Comparison of ENCODE assay signal across 1 cellular context in the genomic region with DNA sequence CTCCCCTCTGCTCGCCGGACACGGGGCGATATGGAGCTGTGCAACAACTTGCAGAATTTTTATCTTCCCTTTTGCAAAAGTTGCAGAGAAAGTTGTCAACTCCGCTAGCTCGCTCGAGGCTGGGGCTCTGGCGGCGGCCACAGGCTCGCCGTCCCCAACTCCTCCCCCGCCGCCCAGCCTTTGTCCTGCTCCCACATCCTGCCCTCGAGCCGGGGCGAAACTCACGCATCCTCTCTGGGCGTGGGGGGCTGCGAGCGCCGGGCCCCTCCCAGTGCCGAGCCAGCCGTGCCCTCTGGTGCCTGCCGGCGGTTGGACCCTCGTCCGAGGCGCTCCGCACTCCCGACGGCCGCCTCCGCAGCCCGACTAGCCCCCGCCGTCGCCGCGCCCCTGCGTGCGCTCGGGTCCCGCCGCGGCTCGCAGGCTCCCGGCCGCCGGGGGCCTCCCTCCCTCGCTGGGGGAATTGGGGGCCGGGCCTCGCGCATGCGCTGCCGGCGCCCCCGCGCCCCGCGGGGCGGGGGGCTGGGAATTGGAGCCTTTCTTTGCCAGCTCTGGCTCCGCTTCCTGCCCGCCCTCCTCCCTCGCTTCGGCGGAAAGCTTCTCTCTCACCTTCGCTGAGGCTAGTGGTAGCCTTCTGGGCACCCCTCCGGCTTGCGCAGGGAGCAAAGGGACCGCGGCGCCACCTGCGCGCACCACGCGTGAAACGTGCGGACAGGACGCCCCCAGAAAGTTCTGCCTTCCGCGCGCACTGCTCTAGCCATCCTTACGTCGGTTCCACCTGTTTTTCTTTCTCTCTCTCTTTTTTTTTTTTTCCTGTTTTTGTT.
A peak's percentile ranks its signal among the peaks of the same experiment; 100 is the strongest.
TF ChIP-seq lines count a peak whose summit lies in the region.

A gene with protein sequence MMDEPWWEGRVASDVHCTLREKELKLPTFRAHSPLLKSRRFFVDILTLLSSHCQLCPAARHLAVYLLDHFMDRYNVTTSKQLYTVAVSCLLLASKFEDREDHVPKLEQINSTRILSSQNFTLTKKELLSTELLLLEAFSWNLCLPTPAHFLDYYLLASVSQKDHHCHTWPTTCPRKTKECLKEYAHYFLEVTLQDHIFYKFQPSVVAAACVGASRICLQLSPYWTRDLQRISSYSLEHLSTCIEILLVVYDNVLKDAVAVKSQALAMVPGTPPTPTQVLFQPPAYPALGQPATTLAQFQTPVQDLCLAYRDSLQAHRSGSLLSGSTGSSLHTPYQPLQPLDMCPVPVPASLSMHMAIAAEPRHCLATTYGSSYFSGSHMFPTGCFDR (minus strand): TSS at position 426 of the 821 bp plus-strand sequence. CDS start 641 bp downstream, outside the sequence.

TF ChIP-seq in HepG2, 621 proteins besides CTCF, POLR2A, EP300 and RAD21 (continued from another document):
- TF ChIP-seq, protein P1, sequence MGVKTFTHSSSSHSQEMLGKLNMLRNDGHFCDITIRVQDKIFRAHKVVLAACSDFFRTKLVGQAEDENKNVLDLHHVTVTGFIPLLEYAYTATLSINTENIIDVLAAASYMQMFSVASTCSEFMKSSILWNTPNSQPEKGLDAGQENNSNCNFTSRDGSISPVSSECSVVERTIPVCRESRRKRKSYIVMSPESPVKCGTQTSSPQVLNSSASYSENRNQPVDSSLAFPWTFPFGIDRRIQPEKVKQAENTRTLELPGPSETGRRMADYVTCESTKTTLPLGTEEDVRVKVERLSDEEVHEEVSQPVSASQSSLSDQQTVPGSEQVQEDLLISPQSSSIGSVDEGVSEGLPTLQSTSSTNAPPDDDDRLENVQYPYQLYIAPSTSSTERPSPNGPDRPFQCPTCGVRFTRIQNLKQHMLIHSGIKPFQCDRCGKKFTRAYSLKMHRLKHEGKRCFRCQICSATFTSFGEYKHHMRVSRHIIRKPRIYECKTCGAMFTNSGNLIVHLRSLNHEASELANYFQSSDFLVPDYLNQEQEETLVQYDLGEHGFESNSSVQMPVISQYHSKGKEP (CRISPR knock-in tag; IDR thresholded peaks at IDR 0.05) = no peak
- TF ChIP-seq SMAD1 (CRISPR knock-in tag; IDR thresholded peaks at IDR 0.05; ENCODE audit: borderline replicate concordance, low read depth) = no peak
- TF ChIP-seq, protein P2, sequence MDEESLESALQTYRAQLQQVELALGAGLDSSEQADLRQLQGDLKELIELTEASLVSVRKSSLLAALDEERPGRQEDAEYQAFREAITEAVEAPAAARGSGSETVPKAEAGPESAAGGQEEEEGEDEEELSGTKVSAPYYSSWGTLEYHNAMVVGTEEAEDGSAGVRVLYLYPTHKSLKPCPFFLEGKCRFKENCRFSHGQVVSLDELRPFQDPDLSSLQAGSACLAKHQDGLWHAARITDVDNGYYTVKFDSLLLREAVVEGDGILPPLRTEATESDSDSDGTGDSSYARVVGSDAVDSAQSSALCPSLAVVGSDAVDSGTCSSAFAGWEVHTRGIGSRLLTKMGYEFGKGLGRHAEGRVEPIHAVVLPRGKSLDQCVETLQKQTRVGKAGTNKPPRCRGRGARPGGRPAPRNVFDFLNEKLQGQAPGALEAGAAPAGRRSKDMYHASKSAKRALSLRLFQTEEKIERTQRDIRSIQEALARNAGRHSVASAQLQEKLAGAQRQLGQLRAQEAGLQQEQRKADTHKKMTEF (CRISPR knock-in tag; IDR thresholded peaks at IDR 0.05) = no peak
- 0 out of 2 replicates have a peak, but pooled peaks have one; percentile 13 for TF ChIP-seq FOXK1 (CRISPR knock-in tag; IDR thresholded peaks at IDR 0.05; ENCODE audit: borderline replicate concordance, low read depth)
- no peak; the same call in 1 of the 2 replicates for TF ChIP-seq NFKB2 (CRISPR knock-in tag; IDR thresholded peaks at IDR 0.05; ENCODE audit: borderline replicate concordance)
- TF ChIP-seq FLYWCH1 (CRISPR knock-in tag; IDR thresholded peaks at IDR 0.05) = no peak
- TF ChIP-seq, protein P3, sequence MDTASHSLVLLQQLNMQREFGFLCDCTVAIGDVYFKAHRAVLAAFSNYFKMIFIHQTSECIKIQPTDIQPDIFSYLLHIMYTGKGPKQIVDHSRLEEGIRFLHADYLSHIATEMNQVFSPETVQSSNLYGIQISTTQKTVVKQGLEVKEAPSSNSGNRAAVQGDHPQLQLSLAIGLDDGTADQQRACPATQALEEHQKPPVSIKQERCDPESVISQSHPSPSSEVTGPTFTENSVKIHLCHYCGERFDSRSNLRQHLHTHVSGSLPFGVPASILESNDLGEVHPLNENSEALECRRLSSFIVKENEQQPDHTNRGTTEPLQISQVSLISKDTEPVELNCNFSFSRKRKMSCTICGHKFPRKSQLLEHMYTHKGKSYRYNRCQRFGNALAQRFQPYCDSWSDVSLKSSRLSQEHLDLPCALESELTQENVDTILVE (CRISPR knock-in tag; IDR thresholded peaks at IDR 0.05) = no peak
- TF ChIP-seq ZNF616 (CRISPR knock-in tag; IDR thresholded peaks at IDR 0.05; ENCODE audit: low read depth) = no peak
- TF ChIP-seq ZNF225 (CRISPR knock-in tag; IDR thresholded peaks at IDR 0.05) = 0 out of 2 replicates have a peak, but pooled peaks have one; percentile 3
- peak; percentile 70; the same call in 1 of the 2 replicates for TF ChIP-seq MAZ (IDR thresholded peaks at IDR 0.05; ENCODE audit: borderline replicate concordance, low read depth, low read length)
- TF ChIP-seq MAZ (CRISPR knock-in tag; IDR thresholded peaks at IDR 0.05; ENCODE audit: low read depth) = peak; percentile 67; the same call in 1 of the 2 replicates
- TF ChIP-seq ZNF3 (CRISPR knock-in tag; IDR thresholded peaks at IDR 0.05) = no peak
- TF ChIP-seq ZNF546 (CRISPR knock-in tag; conservative IDR thresholded peaks at IDR 0.05) = no peak
- TF ChIP-seq ZNF878 (CRISPR knock-in tag; IDR thresholded peaks at IDR 0.05) = 0 out of 2 replicates have a peak, but pooled peaks have one; percentile 31
- TF ChIP-seq, protein P4, sequence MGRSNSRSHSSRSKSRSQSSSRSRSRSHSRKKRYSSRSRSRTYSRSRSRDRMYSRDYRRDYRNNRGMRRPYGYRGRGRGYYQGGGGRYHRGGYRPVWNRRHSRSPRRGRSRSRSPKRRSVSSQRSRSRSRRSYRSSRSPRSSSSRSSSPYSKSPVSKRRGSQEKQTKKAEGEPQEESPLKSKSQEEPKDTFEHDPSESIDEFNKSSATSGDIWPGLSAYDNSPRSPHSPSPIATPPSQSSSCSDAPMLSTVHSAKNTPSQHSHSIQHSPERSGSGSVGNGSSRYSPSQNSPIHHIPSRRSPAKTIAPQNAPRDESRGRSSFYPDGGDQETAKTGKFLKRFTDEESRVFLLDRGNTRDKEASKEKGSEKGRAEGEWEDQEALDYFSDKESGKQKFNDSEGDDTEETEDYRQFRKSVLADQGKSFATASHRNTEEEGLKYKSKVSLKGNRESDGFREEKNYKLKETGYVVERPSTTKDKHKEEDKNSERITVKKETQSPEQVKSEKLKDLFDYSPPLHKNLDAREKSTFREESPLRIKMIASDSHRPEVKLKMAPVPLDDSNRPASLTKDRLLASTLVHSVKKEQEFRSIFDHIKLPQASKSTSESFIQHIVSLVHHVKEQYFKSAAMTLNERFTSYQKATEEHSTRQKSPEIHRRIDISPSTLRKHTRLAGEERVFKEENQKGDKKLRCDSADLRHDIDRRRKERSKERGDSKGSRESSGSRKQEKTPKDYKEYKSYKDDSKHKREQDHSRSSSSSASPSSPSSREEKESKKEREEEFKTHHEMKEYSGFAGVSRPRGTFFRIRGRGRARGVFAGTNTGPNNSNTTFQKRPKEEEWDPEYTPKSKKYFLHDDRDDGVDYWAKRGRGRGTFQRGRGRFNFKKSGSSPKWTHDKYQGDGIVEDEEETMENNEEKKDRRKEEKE (IDR thresholded peaks at IDR 0.05) = no peak
- TF ChIP-seq GATAD2A (CRISPR knock-in tag; IDR thresholded peaks at IDR 0.05) = peak; percentile 42; the same call in 1 of the 2 replicates
- TF ChIP-seq, protein P5, sequence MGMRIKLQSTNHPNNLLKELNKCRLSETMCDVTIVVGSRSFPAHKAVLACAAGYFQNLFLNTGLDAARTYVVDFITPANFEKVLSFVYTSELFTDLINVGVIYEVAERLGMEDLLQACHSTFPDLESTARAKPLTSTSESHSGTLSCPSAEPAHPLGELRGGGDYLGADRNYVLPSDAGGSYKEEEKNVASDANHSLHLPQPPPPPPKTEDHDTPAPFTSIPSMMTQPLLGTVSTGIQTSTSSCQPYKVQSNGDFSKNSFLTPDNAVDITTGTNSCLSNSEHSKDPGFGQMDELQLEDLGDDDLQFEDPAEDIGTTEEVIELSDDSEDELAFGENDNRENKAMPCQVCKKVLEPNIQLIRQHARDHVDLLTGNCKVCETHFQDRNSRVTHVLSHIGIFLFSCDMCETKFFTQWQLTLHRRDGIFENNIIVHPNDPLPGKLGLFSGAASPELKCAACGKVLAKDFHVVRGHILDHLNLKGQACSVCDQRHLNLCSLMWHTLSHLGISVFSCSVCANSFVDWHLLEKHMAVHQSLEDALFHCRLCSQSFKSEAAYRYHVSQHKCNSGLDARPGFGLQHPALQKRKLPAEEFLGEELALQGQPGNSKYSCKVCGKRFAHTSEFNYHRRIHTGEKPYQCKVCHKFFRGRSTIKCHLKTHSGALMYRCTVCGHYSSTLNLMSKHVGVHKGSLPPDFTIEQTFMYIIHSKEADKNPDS (CRISPR knock-in tag; IDR thresholded peaks at IDR 0.05) = no peak
- TF ChIP-seq, protein P6, sequence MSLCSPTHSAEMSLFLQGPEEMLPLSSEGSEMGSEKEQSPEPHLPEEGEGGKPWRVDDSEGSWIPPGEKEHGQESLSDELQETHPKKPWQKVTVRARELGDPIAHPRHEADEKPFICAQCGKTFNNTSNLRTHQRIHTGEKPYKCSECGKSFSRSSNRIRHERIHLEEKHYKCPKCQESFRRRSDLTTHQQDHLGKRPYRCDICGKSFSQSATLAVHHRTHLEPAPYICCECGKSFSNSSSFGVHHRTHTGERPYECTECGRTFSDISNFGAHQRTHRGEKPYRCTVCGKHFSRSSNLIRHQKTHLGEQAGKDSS (CRISPR knock-in tag; IDR thresholded peaks at IDR 0.05; ENCODE audit: borderline replicate concordance, low read depth) = peak; percentile 30; the same call in 1 of the 2 replicates
- TF ChIP-seq KMT2A (CRISPR knock-in tag; IDR thresholded peaks at IDR 0.05) = no peak
- no peak for TF ChIP-seq MEIS1 (CRISPR knock-in tag; IDR thresholded peaks at IDR 0.05; ENCODE audit: borderline replicate concordance)
- TF ChIP-seq ZSCAN21 (CRISPR knock-in tag; IDR thresholded peaks at IDR 0.05; ENCODE audit: borderline replicate concordance) = peak; percentile 70; the same call in 1 of the 2 replicates
- TF ChIP-seq MAFK (conservative IDR thresholded peaks at IDR 0.05 in 1 of 2, IDR thresholded peaks at IDR 0.05 in 1 of 2; ENCODE audit: low read length in 2 of 2) = no peak
- TF ChIP-seq ZFP36L2 (CRISPR knock-in tag; IDR thresholded peaks at IDR 0.05) = no peak
- TF ChIP-seq FOSL2 (CRISPR knock-in tag; IDR thresholded peaks at IDR 0.05) = peak; percentile 30; the same call in 1 of the 2 replicates
- TF ChIP-seq ZNF446 (CRISPR knock-in tag; IDR thresholded peaks at IDR 0.05) = no peak
- TF ChIP-seq, protein P7, sequence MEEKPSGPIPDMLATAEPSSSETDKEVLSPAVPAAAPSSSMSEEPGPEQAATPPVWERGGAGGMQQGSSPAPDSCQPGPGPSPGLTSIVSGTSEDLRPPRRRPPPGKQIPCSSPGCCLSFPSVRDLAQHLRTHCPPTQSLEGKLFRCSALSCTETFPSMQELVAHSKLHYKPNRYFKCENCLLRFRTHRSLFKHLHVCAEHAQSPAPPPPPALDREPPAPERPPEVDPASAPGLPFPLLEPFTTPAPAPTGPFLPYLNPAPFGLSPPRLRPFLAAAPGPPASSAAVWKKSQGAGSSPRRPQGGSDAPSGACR (CRISPR knock-in tag; IDR thresholded peaks at IDR 0.05) = no peak
- no peak for TF ChIP-seq ZZZ3 (CRISPR knock-in tag; IDR thresholded peaks at IDR 0.05; ENCODE audit: borderline replicate concordance)
- TF ChIP-seq ZNF337 (CRISPR knock-in tag; IDR thresholded peaks at IDR 0.05; ENCODE audit: borderline replicate concordance, low read depth) = no peak
- TF ChIP-seq NONO (IDR thresholded peaks at IDR 0.05) = no peak
- no peak for TF ChIP-seq NONO (CRISPR knock-in tag; conservative IDR thresholded peaks at IDR 0.05)
- TF ChIP-seq POGZ (CRISPR knock-in tag; IDR thresholded peaks at IDR 0.05) = no peak
- no peak for TF ChIP-seq NFRKB (IDR thresholded peaks at IDR 0.05)
- peak; percentile 23; the same call in 1 of the 2 replicates for TF ChIP-seq NR2C2 (CRISPR knock-in tag; IDR thresholded peaks at IDR 0.05; ENCODE audit: borderline replicate concordance)
- TF ChIP-seq ZNF143 (CRISPR knock-in tag; IDR thresholded peaks at IDR 0.05) = no peak
- TF ChIP-seq RBFOX2 (IDR thresholded peaks at IDR 0.05; ENCODE audit: low read depth, low read length) = peak; percentile 78
- TF ChIP-seq EZH2 (conservative IDR thresholded peaks at IDR 0.05; ENCODE audit: low read depth, low read length) = no peak
- TF ChIP-seq TAF1 (CRISPR knock-in tag; IDR thresholded peaks at IDR 0.05) = peak; percentile 38; the same call in 1 of the 2 replicates
- no peak; the same call in 1 of the 2 replicates for TF ChIP-seq ESRRA (CRISPR knock-in tag; IDR thresholded peaks at IDR 0.05; ENCODE audit: low read depth)
- no peak for TF ChIP-seq ZNF367 (CRISPR knock-in tag; IDR thresholded peaks at IDR 0.05; ENCODE audit: borderline replicate concordance)
- TF ChIP-seq PHF8 (CRISPR knock-in tag; IDR thresholded peaks at IDR 0.05) = peak; percentile 41
- TF ChIP-seq, protein P8, sequence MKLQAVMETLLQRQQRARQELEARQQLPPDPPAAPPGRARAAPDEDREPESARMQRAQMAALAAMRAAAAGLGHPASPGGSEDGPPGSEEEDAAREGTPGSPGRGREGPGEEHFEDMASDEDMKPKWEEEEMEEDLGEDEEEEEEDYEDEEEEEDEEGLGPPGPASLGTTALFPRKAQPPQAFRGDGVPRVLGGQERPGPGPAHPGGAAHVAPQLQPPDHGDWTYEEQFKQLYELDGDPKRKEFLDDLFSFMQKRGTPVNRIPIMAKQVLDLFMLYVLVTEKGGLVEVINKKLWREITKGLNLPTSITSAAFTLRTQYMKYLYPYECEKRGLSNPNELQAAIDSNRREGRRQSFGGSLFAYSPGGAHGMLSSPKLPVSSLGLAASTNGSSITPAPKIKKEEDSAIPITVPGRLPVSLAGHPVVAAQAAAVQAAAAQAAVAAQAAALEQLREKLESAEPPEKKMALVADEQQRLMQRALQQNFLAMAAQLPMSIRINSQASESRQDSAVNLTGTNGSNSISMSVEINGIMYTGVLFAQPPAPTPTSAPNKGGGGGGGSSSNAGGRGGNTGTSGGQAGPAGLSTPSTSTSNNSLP (IDR thresholded peaks at IDR 0.05; ENCODE audit: low read depth, low read length) = no peak
- no peak for TF ChIP-seq GABPA (IDR thresholded peaks at IDR 0.05; ENCODE audit: low read depth, low read length)
- no peak for TF ChIP-seq GABPA (CRISPR knock-in tag; IDR thresholded peaks at IDR 0.05; ENCODE audit: low read depth)
- TF ChIP-seq ARNTL (CRISPR knock-in tag; IDR thresholded peaks at IDR 0.05) = no peak
- TF ChIP-seq, protein P9, sequence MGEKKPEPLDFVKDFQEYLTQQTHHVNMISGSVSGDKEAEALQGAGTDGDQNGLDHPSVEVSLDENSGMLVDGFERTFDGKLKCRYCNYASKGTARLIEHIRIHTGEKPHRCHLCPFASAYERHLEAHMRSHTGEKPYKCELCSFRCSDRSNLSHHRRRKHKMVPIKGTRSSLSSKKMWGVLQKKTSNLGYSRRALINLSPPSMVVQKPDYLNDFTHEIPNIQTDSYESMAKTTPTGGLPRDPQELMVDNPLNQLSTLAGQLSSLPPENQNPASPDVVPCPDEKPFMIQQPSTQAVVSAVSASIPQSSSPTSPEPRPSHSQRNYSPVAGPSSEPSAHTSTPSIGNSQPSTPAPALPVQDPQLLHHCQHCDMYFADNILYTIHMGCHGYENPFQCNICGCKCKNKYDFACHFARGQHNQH (CRISPR knock-in tag; IDR thresholded peaks at IDR 0.05) = 0 out of 2 replicates have a peak, but pooled peaks have one; percentile 23
- no peak for TF ChIP-seq ZNF101 (CRISPR knock-in tag; IDR thresholded peaks at IDR 0.05; ENCODE audit: borderline replicate concordance, low read depth)
TF ChIP-seq in HepG2: peak in this region for 45.
